8 cellular contexts compared by ENCODE assay signal in the genomic region with DNA sequence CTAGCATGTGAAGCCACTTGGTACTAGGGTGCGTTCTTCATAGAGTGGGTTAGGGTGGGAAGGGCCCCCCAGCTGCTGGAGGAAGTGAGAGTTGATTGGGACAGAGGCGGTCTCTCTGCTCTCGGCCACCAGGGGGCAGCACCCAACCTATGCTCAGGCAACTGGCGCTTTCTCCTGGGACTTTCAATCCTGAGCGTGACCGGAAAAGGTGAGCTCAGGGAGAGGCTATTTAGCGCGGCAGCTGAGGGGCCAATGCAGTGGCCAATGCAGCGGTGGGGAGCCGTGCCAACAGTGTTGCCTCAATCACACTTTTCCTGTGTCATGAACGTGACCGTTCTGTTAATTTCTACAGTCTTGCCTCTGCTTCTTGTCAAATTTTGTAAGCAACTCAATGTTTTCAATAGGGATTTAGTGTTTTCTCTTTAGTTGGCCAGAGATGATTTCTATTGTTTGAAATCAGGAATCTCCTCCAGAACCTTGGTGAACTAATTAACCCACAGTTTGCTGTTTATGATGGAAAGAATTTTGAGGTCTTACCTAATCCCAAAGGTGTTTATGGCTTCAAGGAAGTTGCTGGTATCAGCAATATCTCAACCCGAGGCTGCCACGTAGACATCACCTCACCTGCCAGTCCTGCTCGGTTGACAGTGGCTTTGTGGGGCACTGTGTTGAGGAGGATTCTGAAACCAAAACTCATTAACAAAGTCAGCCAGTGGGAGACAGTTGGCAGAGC.
DNase-seq lines count a peak whose midpoint lies in the region; ATAC-seq, FAIRE-seq and TF ChIP-seq lines count a peak whose summit lies in the region.

No MANE protein-coding gene starts in this region.

- H3K4me3 ChIP-seq in Loucy (ENCODE audit: low read length, poor library complexity, severe bottlenecking) (no peak overlapping the region), K562 (no peak overlapping the region), iPS DF 6.9 (ENCODE audit: low read length) (no peak overlapping the region), skeletal muscle satellite cell (ENCODE audit: low read length) (no peak overlapping the region)

- POLR2A ChIA-PET in K562 (lab: Yijun Ruan, JAX): interaction anchor here (0.6 to 1.5 kb wide), 2 partner anchors 42 to 208 kb away, joined by 3 to 4 read pairs; no protein-coding TSS in a partner anchor

- H3K9me3 Mint-ChIP-seq in T-helper 2 cell treated with Interferon-gamma antibody and Interleukin-4, amounts not matched to agents 5 μg/mL and 100 μg/mL, for 36 hours: peaks cover 24% of the 10 kb centered on the region

- H3K27ac Mint-ChIP-seq in T-helper 2 cell treated with Interferon-gamma antibody and Interleukin-4, amounts not matched to agents 5 μg/mL and 100 μg/mL, for 36 hours: no peak overlapping the region

- H3K79me2 ChIP-seq in Loucy (ENCODE audit: insufficient read depth, low read length): peaks cover 10% of the 10 kb centered on the region; the same call in 1 of the 2 replicates
- no peaks in the 10 kb centered on the region for H3K79me2 ChIP-seq in K562 (ENCODE audit: control insufficient read depth, insufficient read depth, low read length)

- peak; percentile 89 for TF ChIP-seq CTCF in Loucy (conservative IDR thresholded peaks at IDR 0.05; ENCODE audit: low read length)
- peak; percentile 65 to 83 (median 71) for TF ChIP-seq CTCF in K562 (IDR thresholded peaks at IDR 0.05 in 2 of 3, conservative IDR thresholded peaks at IDR 0.05 in 1 of 3; ENCODE audit: insufficient read depth in 2 of 3, low read depth in 1 of 3, low read length in 3 of 3)

- 43% methylated on average over 15 of the region's 15 CpGs for WGBS in K562 (ENCODE audit: insufficient coverage, low coverage, missing lambda C conversion rate)
- WGBS in iPS DF 6.9 (ENCODE audit: insufficient coverage, insufficient read length): no CpG with 5 or more reads among the region's 15 CpGs

- BruUV-seq in K562 (replicated peaks; lab: Mats Ljungman, UMichigan): no TSS peak

- no peak overlapping the region for H2AFZ ChIP-seq in Loucy (ENCODE audit: low read length)
- H2AFZ ChIP-seq in K562 (ENCODE audit: low read depth, low read length): peak overlapping the region; percentile 85

- TF ChIP-seq EP300 in K562 (IDR thresholded peaks at IDR 0.05; ENCODE audit: low read length): no peak

- H3K27ac ChIP-seq in K562 (ENCODE audit: extremely low read depth, low read depth, low read length) (no peak overlapping the region), iPS DF 6.9 (ENCODE audit: low read length) (no peak overlapping the region)

- H3K4me2 ChIP-seq in Loucy (ENCODE audit: low read depth, low read length, poor library complexity, severe bottlenecking): no peak overlapping the region
- H3K4me2 ChIP-seq in K562 (ENCODE audit: insufficient read depth, low read length): peak overlapping the region; percentile 14
- peak overlapping the region; percentile 71 for H3K4me2 ChIP-seq in skeletal muscle satellite cell (ENCODE audit: low read length)

- H3K4me1 Mint-ChIP-seq in T-helper 2 cell treated with Interferon-gamma antibody and Interleukin-4, amounts not matched to agents 5 μg/mL and 100 μg/mL, for 36 hours (ENCODE audit: low read depth): no peaks in the 10 kb centered on the region

- no peaks in the 10 kb centered on the region for H3F3A ChIP-seq in Loucy (ENCODE audit: low read depth)

- in situ Hi-C loops in K562 (cut with MboI): loop anchor here (25.0 kb wide), 1 partner anchor 206 kb away; a partner anchor contains a TSS

- H3K9me2 ChIP-seq in Loucy (replicated peaks; ENCODE audit: low read depth, low read length): no peaks in the 10 kb centered on the region

- TF ChIP-seq RAD21 in K562 (CRISPR knock-in tag; conservative IDR thresholded peaks at IDR 0.05 in 1 of 2, IDR thresholded peaks at IDR 0.05 in 1 of 2): peak; percentile 25 to 54; a peak in 3 of 4 replicates

- no peaks in the 10 kb centered on the region for H4K20me1 ChIP-seq in Loucy (ENCODE audit: insufficient read depth, low read length, poor library complexity, severe bottlenecking)
- no peaks in the 10 kb centered on the region for H4K20me1 ChIP-seq in K562 (replicated peaks; ENCODE audit: control insufficient read depth, insufficient read depth, low read length)

- CTCF ChIA-PET in K562 (lab: Yijun Ruan, JAX; ENCODE audit: low intra/inter-chr PET ratio): interaction anchor here (1.0 kb wide), 1 partner anchor 226 kb away, joined by 3 read pairs; no protein-coding TSS in a partner anchor

- FAIRE-seq in K562 (lab: Jason Lieb, UNC): peak; percentile 77

- intact Hi-C loops in K562 (cut with micrococcal nuclease): loop anchor here (10.0 kb wide), 1 partner anchor 118 kb away; no protein-coding TSS in a partner anchor

- H3K9me3 ChIP-seq in Loucy (ENCODE audit: insufficient read depth, low read depth, low read length) (peaks cover 4% of the 10 kb centered on the region; the same call in 1 of the 2 replicates), K562 (replicated peaks; ENCODE audit: control insufficient read depth, insufficient read depth, low read depth, low read length) (peaks cover 8% of the 10 kb centered on the region), iPS DF 6.9 (ENCODE audit: control insufficient read depth, insufficient read depth, low read length) (no peaks in the 10 kb centered on the region; the same call in 1 of the 2 replicates), skeletal muscle satellite cell (replicated peaks; ENCODE audit: low read length) (no peaks in the 10 kb centered on the region)

- ATAC-seq in GM21576 (IDR thresholded peaks at IDR 0.05; ENCODE audit: unreplicated experiment) (peak; percentile 78), K562 (peak; percentile 93), HG02970 (IDR thresholded peaks at IDR 0.05; ENCODE audit: low FRiP score, unreplicated experiment) (no peak)

- H3K36me3 Mint-ChIP-seq in T-helper 2 cell treated with Interferon-gamma antibody and Interleukin-4, amounts not matched to agents 5 μg/mL and 100 μg/mL, for 36 hours (ENCODE audit: low read depth): no peaks in the 10 kb centered on the region

- DNase-seq in DMS 273 treated with DMSO at 0.1 percent for 48 hours (lab: John Stamatoyannopoulos, UW) (peak; percentile 42), K562 (ENCODE audit: extremely low read depth in 1 of 4, low spot score in 3 of 4) (peak; percentile 71 to 75 (median 72)), iPS DF 6.9 (ENCODE audit: low read depth, low spot score) (peak; percentile 61)
- peak; percentile 28 for DNase-seq in T-helper 2 cell treated with Interferon-gamma antibody and Interleukin-4, amounts not matched to agents 5 μg/mL and 100 μg/mL, for 36 hours (ENCODE audit: low spot score)

- H3K27me3 ChIP-seq in Loucy (ENCODE audit: insufficient read depth, low read length, poor library complexity, severe bottlenecking) (no peaks in the 10 kb centered on the region), K562 (ENCODE audit: control insufficient read depth in 2 of 2, insufficient read depth in 2 of 2, low read length in 2 of 2) (no peaks in the 10 kb centered on the region), iPS DF 6.9 (ENCODE audit: control insufficient read depth, insufficient read depth, low read length) (no peaks in the 10 kb centered on the region), skeletal muscle satellite cell (ENCODE audit: control insufficient read depth, insufficient read depth, low read length) (peaks cover 8% of the 10 kb centered on the region)

- no peak overlapping the region for H3K9ac ChIP-seq in Loucy (ENCODE audit: low read depth, low read length, poor library complexity, severe bottlenecking)
- H3K9ac ChIP-seq in K562 (ENCODE audit: insufficient read depth in 1 of 2, low read depth in 2 of 2, low read length in 2 of 2): no peak overlapping the region
- H3K9ac ChIP-seq in skeletal muscle satellite cell (ENCODE audit: low read depth, low read length): peak overlapping the region; percentile 58

- no peaks in the 10 kb centered on the region for H3K27me3 Mint-ChIP-seq in T-helper 2 cell treated with Interferon-gamma antibody and Interleukin-4, amounts not matched to agents 5 μg/mL and 100 μg/mL, for 36 hours (ENCODE audit: low read depth)

- H3K9me1 ChIP-seq in K562 (ENCODE audit: control insufficient read depth, insufficient read depth, low read length): no peaks in the 10 kb centered on the region

- H3K36me3 ChIP-seq in Loucy (ENCODE audit: insufficient read depth, low read length) (no peaks in the 10 kb centered on the region), K562 (ENCODE audit: control insufficient read depth, insufficient read depth, low read length) (no peaks in the 10 kb centered on the region), iPS DF 6.9 (ENCODE audit: control insufficient read depth, insufficient read depth, low read length) (no peaks in the 10 kb centered on the region), skeletal muscle satellite cell (ENCODE audit: insufficient read depth, low read length) (no peaks in the 10 kb centered on the region)

- H3K4me1 ChIP-seq in Loucy (ENCODE audit: insufficient read depth, low read length, poor library complexity, severe bottlenecking) (no peaks in the 10 kb centered on the region), K562 (replicated peaks in 1 of 2; ENCODE audit: control insufficient read depth in 2 of 2, insufficient read depth in 2 of 2, low read length in 2 of 2) (peaks cover 12 to 14% of the 10 kb centered on the region in 2 experiments; a peak in 3 of 5 replicates), iPS DF 6.9 (ENCODE audit: control insufficient read depth, insufficient read depth, low read length) (no peaks in the 10 kb centered on the region), skeletal muscle satellite cell (ENCODE audit: control insufficient read depth, insufficient read depth, low read length) (peaks cover 33% of the 10 kb centered on the region)

- no peak overlapping the region for H3K4me3 Mint-ChIP-seq in T-helper 2 cell treated with Interferon-gamma antibody and Interleukin-4, amounts not matched to agents 5 μg/mL and 100 μg/mL, for 36 hours

- TF ChIP-seq POLR2A in K562 (conservative IDR thresholded peaks at IDR 0.05): no peak

TF ChIP-seq in K562, 482 proteins besides CTCF, POLR2A, EP300 and RAD21 (continues in another document):
- TF ChIP-seq, protein P1, sequence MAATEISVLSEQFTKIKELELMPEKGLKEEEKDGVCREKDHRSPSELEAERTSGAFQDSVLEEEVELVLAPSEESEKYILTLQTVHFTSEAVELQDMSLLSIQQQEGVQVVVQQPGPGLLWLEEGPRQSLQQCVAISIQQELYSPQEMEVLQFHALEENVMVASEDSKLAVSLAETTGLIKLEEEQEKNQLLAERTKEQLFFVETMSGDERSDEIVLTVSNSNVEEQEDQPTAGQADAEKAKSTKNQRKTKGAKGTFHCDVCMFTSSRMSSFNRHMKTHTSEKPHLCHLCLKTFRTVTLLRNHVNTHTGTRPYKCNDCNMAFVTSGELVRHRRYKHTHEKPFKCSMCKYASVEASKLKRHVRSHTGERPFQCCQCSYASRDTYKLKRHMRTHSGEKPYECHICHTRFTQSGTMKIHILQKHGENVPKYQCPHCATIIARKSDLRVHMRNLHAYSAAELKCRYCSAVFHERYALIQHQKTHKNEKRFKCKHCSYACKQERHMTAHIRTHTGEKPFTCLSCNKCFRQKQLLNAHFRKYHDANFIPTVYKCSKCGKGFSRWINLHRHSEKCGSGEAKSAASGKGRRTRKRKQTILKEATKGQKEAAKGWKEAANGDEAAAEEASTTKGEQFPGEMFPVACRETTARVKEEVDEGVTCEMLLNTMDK (IDR thresholded peaks at IDR 0.05; ENCODE audit: borderline replicate concordance, insufficient read depth, low read depth, low read length, poor library complexity, severe bottlenecking): peak; percentile 50
